13 cellular contexts compared by ENCODE assay signal in the genomic region with DNA sequence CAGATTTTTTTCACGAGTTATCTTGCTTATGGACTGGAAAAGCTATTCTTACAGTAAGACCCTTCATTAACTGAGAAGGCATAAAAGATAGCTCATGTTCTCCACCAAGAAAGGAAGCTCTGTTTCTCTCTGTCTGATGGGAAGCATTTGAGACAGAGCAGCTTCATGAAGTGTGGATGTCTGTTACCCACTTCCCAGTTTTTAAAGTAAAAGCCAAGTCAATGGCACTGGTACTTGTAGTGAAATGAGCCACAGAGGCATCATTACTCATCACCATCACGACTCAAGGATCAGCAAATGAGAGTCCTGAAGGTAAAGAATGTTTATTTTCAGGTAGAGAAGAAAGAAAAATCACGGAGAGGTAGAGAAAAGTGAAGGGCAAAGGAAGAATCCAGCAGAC.
DNase-seq lines count a peak whose midpoint lies in the region; ATAC-seq and TF ChIP-seq lines count a peak whose summit lies in the region.
"Had no signal": no experiment of that assay in that cellular context is flagged by ENCODE, and none has a peak within 500 bp of the region (broad histone marks: within the 10 kb centered on the region; RNA-seq: fewer than 3 reads in every experiment).

No MANE protein-coding gene starts in this region.

- no peak for ATAC-seq in HG03159 (IDR thresholded peaks at IDR 0.05; ENCODE audit: unreplicated experiment)

- H3K4me1 Mint-ChIP-seq in activated CD4-positive, alpha-beta T cell treated with anti-CD3 and anti-CD28 coated beads, Interleukin-2, amount 10 ng/mL, durations not matched to agents 24 days and 14 days: peaks cover 15% of the 10 kb centered on the region

- peaks cover under 1% of the 10 kb centered on the region for H3K9me3 Mint-ChIP-seq in activated CD4-positive, alpha-beta T cell treated with anti-CD3 and anti-CD28 coated beads, Interleukin-2, amount 10 ng/mL, durations not matched to agents 24 days and 14 days
- H3K9me3 Mint-ChIP-seq: CD4-positive, CD25-positive, alpha-beta regulatory T cell; T-helper 2 cell treated with Interferon-gamma antibody and Interleukin-4, amounts not matched to agents 5 μg/mL and 100 μg/mL, for 36 hours had no signal

- intact Hi-C loops in esophagus squamous epithelium (cut with DNase I) (no loop called here), prostate gland (cut with DNase I) (loop anchor here (5.0 kb wide), 1 partner anchor 42 kb away; no protein-coding TSS in a partner anchor)
- intact Hi-C loops in activated CD4-positive, alpha-beta T cell treated with anti-CD3 and anti-CD28 coated beads, Interleukin-2, amount 10 ng/mL, durations not matched to agents 24 days and 14 days (cut with micrococcal nuclease): no loop called here

- H3K27me3 ChIP-seq in esophagus squamous epithelium: no peaks in the 10 kb centered on the region
- no peaks in the 10 kb centered on the region for H3K27me3 ChIP-seq in prostate gland (replicated peaks; ENCODE audit: insufficient read depth)
- H3K27me3 ChIP-seq: MG63 had no signal

- H3K4me3 ChIP-seq in esophagus squamous epithelium: no peak overlapping the region
- no peak overlapping the region for H3K4me3 ChIP-seq in prostate gland
- H3K4me3 ChIP-seq: MG63 had no signal

- peak overlapping the region in 3 of 4 donors; percentile 61 to 72 (median 68) for H3K27ac ChIP-seq in esophagus squamous epithelium
- peak overlapping the region; percentile 66 to 71 for H3K27ac ChIP-seq in prostate gland

- H3K9me3 ChIP-seq in esophagus squamous epithelium (no peaks in the 10 kb centered on the region), prostate gland (no peaks in the 10 kb centered on the region)
- H3K9me3 ChIP-seq: MG63 had no signal

- H3K27ac Mint-ChIP-seq in activated CD4-positive, alpha-beta T cell treated with anti-CD3 and anti-CD28 coated beads, Interleukin-2, amount 10 ng/mL, durations not matched to agents 24 days and 14 days: no peak overlapping the region
- H3K27ac Mint-ChIP-seq: T-helper 2 cell treated with Interferon-gamma antibody and Interleukin-4, amounts not matched to agents 5 μg/mL and 100 μg/mL, for 36 hours had no signal

- 49 to 61% methylated on average over 3 of the region's 3 CpGs for WGBS in esophagus squamous epithelium, 2 donors
- 39% methylated on average over 3 of the region's 3 CpGs for WGBS in prostate gland

- TF ChIP-seq POLR2A in esophagus squamous epithelium (IDR thresholded peaks at IDR 0.05) (no peak), prostate gland (IDR thresholded peaks at IDR 0.05) (no peak)

- H3K4me3 Mint-ChIP-seq in activated CD4-positive, alpha-beta T cell treated with anti-CD3 and anti-CD28 coated beads, Interleukin-2, amount 10 ng/mL, durations not matched to agents 24 days and 14 days: no peak overlapping the region
- H3K4me3 Mint-ChIP-seq: CD4-positive, CD25-positive, alpha-beta regulatory T cell; T-helper 2 cell treated with Interferon-gamma antibody and Interleukin-4, amounts not matched to agents 5 μg/mL and 100 μg/mL, for 36 hours had no signal

- H3K4me1 ChIP-seq in esophagus squamous epithelium: peaks cover 5 to 47% (median 15%) of the 10 kb centered on the region in 3 donors
- H3K4me1 ChIP-seq in prostate gland (replicated peaks): peaks cover 15% of the 10 kb centered on the region

- H3K36me3 ChIP-seq in esophagus squamous epithelium: no peaks in the 10 kb centered on the region
- H3K36me3 ChIP-seq in prostate gland: no peaks in the 10 kb centered on the region
- H3K36me3 ChIP-seq: MG63 had no signal

- DNase-seq in COLO829 (ENCODE audit: low spot score) (peak; percentile 13), MV-4-11 (lab: John Stamatoyannopoulos, UW) (peak; percentile 71), esophagus squamous epithelium (lab: John Stamatoyannopoulos, UW) (no peak), prostate gland (ENCODE audit: low spot score) (no peak), hippocampal formation (lab: John Stamatoyannopoulos, UW) (no peak), NCI-H2081 treated with DMSO at 0.1 percent for 48 hours (lab: John Stamatoyannopoulos, UW) (no peak)
- no peak for DNase-seq in activated CD4-positive, alpha-beta T cell treated with anti-CD3 and anti-CD28 coated beads, Interleukin-2, amount 10 ng/mL, durations not matched to agents 24 days and 14 days
- DNase-seq: CD4-positive, CD25-positive, alpha-beta regulatory T cell; NCI-H748 treated with DMSO at 0.1 percent for 48 hours; stimulated activated CD4-positive, alpha-beta T cell treated with anti-CD3 and anti-CD28 coated beads, Interleukin-1b, Interleukin-23, amount 100 ng/mL, for 48 hours had no signal

- H3K36me3 Mint-ChIP-seq in activated CD4-positive, alpha-beta T cell treated with anti-CD3 and anti-CD28 coated beads, Interleukin-2, amount 10 ng/mL, durations not matched to agents 24 days and 14 days (ENCODE audit: low read depth): peaks cover 2% of the 10 kb centered on the region

- TF ChIP-seq CTCF in esophagus squamous epithelium (IDR thresholded peaks at IDR 0.05): no peak
- TF ChIP-seq CTCF in prostate gland (IDR thresholded peaks at IDR 0.05): no peak

- no peaks in the 10 kb centered on the region for H3K27me3 Mint-ChIP-seq in activated CD4-positive, alpha-beta T cell treated with anti-CD3 and anti-CD28 coated beads, Interleukin-2, amount 10 ng/mL, durations not matched to agents 24 days and 14 days
- H3K27me3 Mint-ChIP-seq: CD4-positive, CD25-positive, alpha-beta regulatory T cell had no signal

Comparison
In these comparisons a context has a peak if more than half of its experiments do, and no peak if none do; other contexts are left out.
1. DNase-seq: peak in COLO829 (single experiment) and MV-4-11 (single experiment); none in esophagus squamous epithelium (single experiment), prostate gland (single experiment), hippocampal formation (0 of 2), NCI-H2081 treated with DMSO at 0.1 percent for 48 hours (single experiment) and activated CD4-positive, alpha-beta T cell treated with anti-CD3 and anti-CD28 coated beads, Interleukin-2, amount 10 ng/mL, durations not matched to agents 24 days and 14 days (single experiment).